ENCODE assay signal across 28 cellular contexts in the genomic region with DNA sequence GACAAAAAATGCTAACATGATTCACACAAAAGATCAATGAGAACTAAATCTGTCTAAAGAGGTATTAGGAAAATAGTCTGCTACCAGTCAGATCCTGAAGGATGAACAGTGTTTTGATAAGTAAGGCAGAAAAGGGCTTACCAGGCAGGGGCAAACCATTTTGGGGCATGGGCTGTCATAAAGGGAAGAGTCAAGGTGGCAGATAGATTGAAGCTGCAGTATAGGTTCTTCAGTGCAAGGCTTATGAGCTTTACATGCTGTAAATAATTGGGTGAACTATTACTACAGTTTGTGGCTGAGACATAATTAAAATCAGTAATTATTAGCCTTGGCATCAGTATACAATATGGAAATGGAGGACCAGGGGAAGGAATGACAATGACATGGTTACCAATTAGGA. TPM values are rescaled to one million over a fixed set of nuclear protein-coding genes. Genes with fewer than 3 reads are reported as not detected.
A peak's percentile ranks its signal among the peaks of the same experiment; 100 is the strongest.
DNase-seq lines count a peak whose midpoint lies in the region; ATAC-seq, FAIRE-seq and TF ChIP-seq lines count a peak whose summit lies in the region.
"Had no signal": no experiment of that assay in that cellular context is flagged by ENCODE, and none has a peak within 500 bp of the region (broad histone marks: within the 10 kb centered on the region; RNA-seq: fewer than 3 reads in every experiment).

No MANE protein-coding gene starts in this region.

- H3K9me3 ChIP-seq in mammary epithelial cell (replicated peaks; ENCODE audit: insufficient read depth, low read length) = no peaks in the 10 kb centered on the region
- H3K9me3 ChIP-seq in breast epithelium = no peaks in the 10 kb centered on the region
- no peaks in the 10 kb centered on the region for H3K9me3 ChIP-seq in Loucy (ENCODE audit: insufficient read depth, low read depth, low read length)
- H3K9me3 ChIP-seq in psoas muscle = no peaks in the 10 kb centered on the region
- H3K9me3 ChIP-seq: heart right ventricle, left lung, testis had no signal

- H3K27ac Mint-ChIP-seq in endothelial cell (ENCODE audit: unreplicated experiment) = peak overlapping the region; percentile 48
- H3K27ac Mint-ChIP-seq: stimulated activated memory B cell treated with anti-CD40 and anti-IgM and Interleukin-4, amounts not matched to agents 10 μg/mL and 1 μg/mL and 100 μg/mL, for 72 hours had no signal

- H3K4me2 ChIP-seq in mammary epithelial cell (ENCODE audit: insufficient read depth, low read depth, low read length) (peak overlapping the region; percentile 49), Loucy (ENCODE audit: low read depth, low read length, poor library complexity, severe bottlenecking) (peak overlapping the region; percentile 19)

- BruUV-seq in mammary epithelial cell (replicated peaks; lab: Mats Ljungman, UMichigan) = no TSS peak

- no peak for FAIRE-seq in urothelium cell line (lab: Jason Lieb, UNC)
- FAIRE-seq: HTR-8/SVneo had no signal

- H2AFZ ChIP-seq in mammary epithelial cell (ENCODE audit: low read depth, low read length) = no peak overlapping the region
- H2AFZ ChIP-seq in Loucy (ENCODE audit: low read length) = no peak overlapping the region

- TF ChIP-seq POLR2A in breast epithelium (IDR thresholded peaks at IDR 0.05) = no peak

- DNase-seq in mammary epithelial cell = no peak
- no peak for DNase-seq in breast epithelium (ENCODE audit: low spot score in 2 of 2)
- DNase-seq in endothelial cell (ENCODE audit: low spot score) = no peak
- DNase-seq in psoas muscle = no peak
- DNase-seq in inferior parietal cortex (ENCODE audit: extremely low spot score) = no peak
- no peak for DNase-seq in NCI-H1092 treated with DMSO at 0.1 percent for 48 hours (lab: John Stamatoyannopoulos, UW)
- DNase-seq in urothelium cell line (ENCODE audit: low spot score) = no peak
- DNase-seq: activated CD4-positive, CD25-positive, alpha-beta regulatory T cell treated with anti-CD3 and anti-CD28 coated beads, Interleukin-2, amount 50 U/mL, for 72 hours; activated effector memory CD4-positive, alpha-beta T cell treated with Interleukin-2 at 50 U/mL for 16 hours; brain microvascular endothelial cell; cortex of kidney; DMS53; GF-D8; heart right ventricle; Karpas-422; left lung; midbrain; NCI-H1930; NCI-H345; PC-3; posterior cingulate gyrus; SHP77; stimulated activated CD4-positive, alpha-beta T cell treated with anti-CD3 and anti-CD28 coated beads, Interleukin-1b, Interleukin-23, amount 100 ng/mL, for 48 hours; testis had no signal

- intact Hi-C loops in mammary epithelial cell (cut with micrococcal nuclease) (no loop called here), breast epithelium (cut with DNase I; ENCODE audit: low total_unique reads) (no loop called here), psoas muscle (cut with DNase I) (no loop called here)

- in situ Hi-C loops in mammary epithelial cell (cut with MboI; ENCODE audit: low sequenced_read_pairs in 2 of 2) = no loop called here

- no peak for ATAC-seq in psoas muscle
- ATAC-seq: heart right ventricle; left lung; stimulated activated memory B cell treated with anti-CD40 and anti-IgM and Interleukin-4, amounts not matched to agents 10 μg/mL and 1 μg/mL and 100 μg/mL, for 72 hours had no signal

- peaks cover 21% of the 10 kb centered on the region for H3K4me1 ChIP-seq in mammary epithelial cell (ENCODE audit: insufficient read depth, low read length)
- peaks cover 0 to 17% of the 10 kb centered on the region in 2 donors for H3K4me1 ChIP-seq in breast epithelium
- peaks cover 16% of the 10 kb centered on the region for H3K4me1 ChIP-seq in Loucy (ENCODE audit: insufficient read depth, low read length, poor library complexity, severe bottlenecking)
- H3K4me1 ChIP-seq in psoas muscle = peaks cover 93% of the 10 kb centered on the region

- H3K27me3 ChIP-seq in mammary epithelial cell (ENCODE audit: insufficient read depth, low read length) = no peaks in the 10 kb centered on the region
- no peaks in the 10 kb centered on the region for H3K27me3 ChIP-seq in breast epithelium
- no peaks in the 10 kb centered on the region for H3K27me3 ChIP-seq in Loucy (ENCODE audit: insufficient read depth, low read length, poor library complexity, severe bottlenecking)
- H3K27me3 ChIP-seq in psoas muscle (ENCODE audit: insufficient read depth in 3 of 3, low read length in 2 of 3) = no peaks in the 10 kb centered on the region
- H3K27me3 ChIP-seq: brain microvascular endothelial cell, heart right ventricle, left lung, testis had no signal

- peaks cover 34% of the 10 kb centered on the region for H4K20me1 ChIP-seq in mammary epithelial cell (ENCODE audit: insufficient read depth, low read length)
- peaks cover 99% of the 10 kb centered on the region for H4K20me1 ChIP-seq in Loucy (ENCODE audit: insufficient read depth, low read length, poor library complexity, severe bottlenecking)

- peaks cover 25% of the 10 kb centered on the region for H3K4me1 Mint-ChIP-seq in endothelial cell (ENCODE audit: unreplicated experiment)

- peaks cover 21% of the 10 kb centered on the region for H3K36me3 ChIP-seq in mammary epithelial cell (ENCODE audit: insufficient read depth, low read length)
- no peaks in the 10 kb centered on the region for H3K36me3 ChIP-seq in breast epithelium
- peaks cover 44% of the 10 kb centered on the region; the same call in 1 of the 2 replicates for H3K36me3 ChIP-seq in Loucy (ENCODE audit: insufficient read depth, low read length)
- peaks cover 0 to 5% of the 10 kb centered on the region in 2 donors for H3K36me3 ChIP-seq in psoas muscle (ENCODE audit: insufficient read depth in 1 of 2, low read depth in 1 of 2)

- H3K27ac ChIP-seq in mammary epithelial cell (ENCODE audit: insufficient read depth, low read depth, low read length) = no peak overlapping the region
- H3K27ac ChIP-seq in breast epithelium = no peak overlapping the region
- H3K27ac ChIP-seq in psoas muscle = no peak overlapping the region
- H3K27ac ChIP-seq: brain microvascular endothelial cell, C4-2B, left lung, testis had no signal

- H3K36me3 Mint-ChIP-seq in endothelial cell (ENCODE audit: low read depth, unreplicated experiment) = peaks cover 6% of the 10 kb centered on the region

- H3F3A ChIP-seq in Loucy (ENCODE audit: low read depth) = no peaks in the 10 kb centered on the region

- no peak overlapping the region for H3K9ac ChIP-seq in mammary epithelial cell (ENCODE audit: insufficient read depth, low read length)
- no peak overlapping the region for H3K9ac ChIP-seq in Loucy (ENCODE audit: low read depth, low read length, poor library complexity, severe bottlenecking)

- CTCF ChIA-PET in mammary epithelial cell (lab: Charles Lee; ENCODE audit: low non-redundant PET) = no interaction called here

- no peaks in the 10 kb centered on the region for H3K9me3 Mint-ChIP-seq in endothelial cell (ENCODE audit: unreplicated experiment)
- H3K9me3 Mint-ChIP-seq: stimulated activated memory B cell treated with anti-CD40 and anti-IgM and Interleukin-4, amounts not matched to agents 10 μg/mL and 1 μg/mL and 100 μg/mL, for 72 hours had no signal

- no peak overlapping the region for H3K4me3 Mint-ChIP-seq in endothelial cell (ENCODE audit: unreplicated experiment)
- H3K4me3 Mint-ChIP-seq: stimulated activated memory B cell treated with anti-CD40 and anti-IgM and Interleukin-4, amounts not matched to agents 10 μg/mL and 1 μg/mL and 100 μg/mL, for 72 hours had no signal

- H3K4me3 ChIP-seq in mammary epithelial cell (replicated peaks in 1 of 3; ENCODE audit: insufficient read depth in 1 of 3, low read depth in 2 of 3, low read length in 3 of 3) (no peak overlapping the region), breast epithelium (no peak overlapping the region), Loucy (ENCODE audit: low read length, poor library complexity, severe bottlenecking) (no peak overlapping the region), psoas muscle (peak overlapping the region; percentile 9)
- H3K4me3 ChIP-seq: heart right ventricle, left lung, testis had no signal

- no peak for TF ChIP-seq CTCF in mammary epithelial cell (conservative IDR thresholded peaks at IDR 0.05 in 1 of 2, IDR thresholded peaks at IDR 0.05 in 1 of 2; ENCODE audit: extremely low read depth in 1 of 2, insufficient read depth in 1 of 2, low read depth in 1 of 2, low read length in 2 of 2)
- TF ChIP-seq CTCF in breast epithelium (IDR thresholded peaks at IDR 0.05) = no peak
- no peak for TF ChIP-seq CTCF in Loucy (conservative IDR thresholded peaks at IDR 0.05; ENCODE audit: low read length)
- TF ChIP-seq CTCF in endothelial cell (IDR thresholded peaks at IDR 0.05; ENCODE audit: unreplicated experiment) = no peak
- no peak for TF ChIP-seq CTCF in psoas muscle (IDR thresholded peaks at IDR 0.05)

- H3K79me2 ChIP-seq in mammary epithelial cell (ENCODE audit: insufficient read depth, low read length) (peaks cover 100% of the 10 kb centered on the region), Loucy (ENCODE audit: insufficient read depth, low read length) (peaks cover 100% of the 10 kb centered on the region)

- dilution Hi-C loops in mammary epithelial cell (cut with HindIII; ENCODE audit: low sequenced_read_pairs) = no loop called here

- H3K27me3 Mint-ChIP-seq in endothelial cell (ENCODE audit: unreplicated experiment) = peaks cover 1% of the 10 kb centered on the region
- H3K27me3 Mint-ChIP-seq: stimulated activated memory B cell treated with anti-CD40 and anti-IgM and Interleukin-4, amounts not matched to agents 10 μg/mL and 1 μg/mL and 100 μg/mL, for 72 hours had no signal

- no peaks in the 10 kb centered on the region for H3K9me2 ChIP-seq in Loucy (replicated peaks; ENCODE audit: low read depth, low read length)

RNA-seq across cellular contexts. Expression of a gene that starts 21.8 kb away (rescaled TPM):
- 100 to 1,000 TPM; 444 to 457 TPM for total RNA-seq in mammary epithelial cell
- 146 TPM for polyA plus RNA-seq in mammary epithelial cell
- polyA minus RNA-seq in mammary epithelial cell = 325 TPM
- total RNA-seq in breast epithelium = 100 to 1,000 TPM; 151 to 350 (median 287) TPM
- total RNA-seq in endothelial cell (ENCODE audit: unreplicated experiment) = 242 TPM
- 100 to 1,000 TPM; 139 to 394 (median 224) TPM for total RNA-seq in psoas muscle
- 100 to 1,000 TPM in 2 of 3 donors, 10 to 100 TPM in 1; 73.6 to 201 (median 142) TPM for polyA plus RNA-seq in psoas muscle

RNA-seq across cellular contexts. Expression of a gene that starts 51.8 kb away (rescaled TPM):
- 10 to 100 TPM; 11.0 to 35.2 TPM for total RNA-seq in mammary epithelial cell
- 5.1 TPM for polyA plus RNA-seq in mammary epithelial cell
- polyA minus RNA-seq in mammary epithelial cell = 7.6 TPM
- 10 to 100 TPM in 2 of 3 donors, 1 to 10 TPM in 1; 5.3 to 54.4 (median 29.2) TPM for total RNA-seq in breast epithelium
- 4.5 TPM for total RNA-seq in endothelial cell (ENCODE audit: unreplicated experiment)
- 10 to 100 TPM in 3 of 4 donors, 1 to 10 TPM in 1; 9.0 to 29.3 (median 18.7) TPM for total RNA-seq in psoas muscle
- polyA plus RNA-seq in psoas muscle = 10 to 100 TPM in 2 of 3 donors, 1 to 10 TPM in 1; 2.3 to 13.4 (median 13.0) TPM
